11 cellular contexts compared by ENCODE assay signal in genomic region chr11:2267871-2268825, GRCh38. TPM values are rescaled to one million over a fixed set of nuclear protein-coding genes. Genes with fewer than 3 reads are reported as not detected.
DNase-seq lines count a peak whose midpoint lies in the region; ATAC-seq, FAIRE-seq and TF ChIP-seq lines count a peak whose summit lies in the region.
"Had no signal": no experiment of that assay in that cellular context is flagged by ENCODE, and none has a peak within 500 bp of the region (broad histone marks: within the 10 kb centered on the region; RNA-seq: fewer than 3 reads in every experiment).

No MANE protein-coding gene starts in this region.

- H3K9me3 Mint-ChIP-seq in activated T-cell treated with anti-CD3 and anti-CD28 coated beads, Interleukin-2, amount 50 U/mL, for 72 hours: no peaks in the 10 kb centered on the region
- no peaks in the 10 kb centered on the region for H3K9me3 Mint-ChIP-seq in stimulated activated memory B cell treated with anti-CD40 and anti-IgM and Interleukin-4, amounts not matched to agents 10 μg/mL and 1 μg/mL and 100 μg/mL, for 72 hours

- no peak overlapping the region for H3K9ac ChIP-seq in kidney (ENCODE audit: low read length in 2 of 2)

- ATAC-seq in activated T-cell treated with anti-CD3 and anti-CD28 coated beads, Interleukin-2, amount 50 U/mL, for 72 hours (replicated peaks in 1 of 2): no peak
- no peak for ATAC-seq in stimulated activated memory B cell treated with anti-CD40 and anti-IgM and Interleukin-4, amounts not matched to agents 10 μg/mL and 1 μg/mL and 100 μg/mL, for 72 hours

- H3K36me3 Mint-ChIP-seq in activated T-cell treated with anti-CD3 and anti-CD28 coated beads, Interleukin-2, amount 50 U/mL, for 72 hours (ENCODE audit: insufficient read depth in 2 of 2): no peaks in the 10 kb centered on the region
- H3K36me3 Mint-ChIP-seq in stimulated activated memory B cell treated with anti-CD40 and anti-IgM and Interleukin-4, amounts not matched to agents 10 μg/mL and 1 μg/mL and 100 μg/mL, for 72 hours: no peaks in the 10 kb centered on the region

- TF ChIP-seq CTCF in kidney (IDR thresholded peaks at IDR 0.05; ENCODE audit: borderline replicate concordance, extremely low read depth, insufficient read depth): no peak

- DNase-seq in NCI-H2196 (lab: John Stamatoyannopoulos, UW; ENCODE audit: unreplicated experiment): peak; percentile 3
- no peak for DNase-seq in NCI-H2196 treated with DMSO at 0.1 percent for 48 hours (lab: John Stamatoyannopoulos, UW; ENCODE audit: unreplicated experiment)
- no peak for DNase-seq in activated T-cell treated with anti-CD3 and anti-CD28 coated beads, Interleukin-2, amount 50 U/mL, for 72 hours
- peak; percentile 74 for DNase-seq in kidney
- DNase-seq in hepatic stellate cell (ENCODE audit: low spot score): no peak
- no peak for DNase-seq in NCI-H2029 (lab: John Stamatoyannopoulos, UW)
- no peak for DNase-seq in D341Med (ENCODE audit: low spot score)
- DNase-seq: NCI-H187 treated with DMSO at 0.1 percent for 48 hours had no signal

- intact Hi-C loops in kidney (cut with DNase I): no loop called here

- peaks cover 28% of the 10 kb centered on the region for H3K27me3 Mint-ChIP-seq in activated T-cell treated with anti-CD3 and anti-CD28 coated beads, Interleukin-2, amount 50 U/mL, for 72 hours (ENCODE audit: low read depth)
- peaks cover 30% of the 10 kb centered on the region for H3K27me3 Mint-ChIP-seq in stimulated activated memory B cell treated with anti-CD40 and anti-IgM and Interleukin-4, amounts not matched to agents 10 μg/mL and 1 μg/mL and 100 μg/mL, for 72 hours

- no peak for FAIRE-seq in kidney (lab: Jason Lieb, UNC)

- H3K4me3 Mint-ChIP-seq in activated T-cell treated with anti-CD3 and anti-CD28 coated beads, Interleukin-2, amount 50 U/mL, for 72 hours: peak overlapping the region; percentile 64 to 70
- H3K4me3 Mint-ChIP-seq in stimulated activated memory B cell treated with anti-CD40 and anti-IgM and Interleukin-4, amounts not matched to agents 10 μg/mL and 1 μg/mL and 100 μg/mL, for 72 hours: no peak overlapping the region

- no peaks in the 10 kb centered on the region for H3K36me3 ChIP-seq in kidney (ENCODE audit: control insufficient read depth in 1 of 2, insufficient read depth in 2 of 2, low read length in 2 of 2)

- H3K27ac Mint-ChIP-seq in activated T-cell treated with anti-CD3 and anti-CD28 coated beads, Interleukin-2, amount 50 U/mL, for 72 hours: no peak overlapping the region
- peak overlapping the region; percentile 23 for H3K27ac Mint-ChIP-seq in stimulated activated memory B cell treated with anti-CD40 and anti-IgM and Interleukin-4, amounts not matched to agents 10 μg/mL and 1 μg/mL and 100 μg/mL, for 72 hours

- H3K4me1 Mint-ChIP-seq in activated T-cell treated with anti-CD3 and anti-CD28 coated beads, Interleukin-2, amount 50 U/mL, for 72 hours (ENCODE audit: low read depth): peaks cover 16% of the 10 kb centered on the region
- peaks cover 39% of the 10 kb centered on the region for H3K4me1 Mint-ChIP-seq in stimulated activated memory B cell treated with anti-CD40 and anti-IgM and Interleukin-4, amounts not matched to agents 10 μg/mL and 1 μg/mL and 100 μg/mL, for 72 hours

- no peak overlapping the region for H3K27ac ChIP-seq in kidney (ENCODE audit: low read depth in 2 of 2, low read length in 2 of 2)
- H3K27ac ChIP-seq: 22Rv1 had no signal

- peaks cover 0 to 7% of the 10 kb centered on the region in 2 donors for H3K4me1 ChIP-seq in kidney (ENCODE audit: control insufficient read depth in 1 of 2, insufficient read depth in 1 of 2, low read depth in 1 of 2, low read length in 2 of 2)

- H3K4me3 ChIP-seq in kidney (ENCODE audit: low read length in 2 of 2): peak overlapping the region in 1 of 2 donors; percentile 17

- H3K9me3 ChIP-seq in kidney (ENCODE audit: control insufficient read depth in 1 of 2, low read length in 2 of 2): no peaks in the 10 kb centered on the region

RNA-seq across cellular contexts. Expression of gene ASCL2, which starts 2.2 kb away (rescaled TPM):
- total RNA-seq in activated T-cell treated with anti-CD3 and anti-CD28 coated beads, Interleukin-2, amount 50 U/mL, for 72 hours: 1 to 10 TPM in 1 of 2 donors, under 1 TPM in 1; 0.38 to 1.7 TPM
- 5.0 TPM for total RNA-seq in kidney
- polyA plus RNA-seq in kidney (ENCODE audit: insufficient read depth, low read depth, low replicate concordance): 1.2 TPM

RNA-seq across cellular contexts. Expression of gene C11orf21, which starts 33.6 kb away (rescaled TPM):
- 10 to 100 TPM; 13.6 to 16.6 TPM for total RNA-seq in activated T-cell treated with anti-CD3 and anti-CD28 coated beads, Interleukin-2, amount 50 U/mL, for 72 hours
- total RNA-seq in kidney: 4.9 TPM
- polyA plus RNA-seq in kidney (ENCODE audit: insufficient read depth, low read depth, low replicate concordance): 0.17 TPM
- total RNA-seq: lung microvascular endothelial cell had no signal

RNA-seq across cellular contexts. Expression of gene TSPAN32, which starts 33.7 kb away (rescaled TPM):
- 10 to 100 TPM in 1 of 2 donors, 1 to 10 TPM in 1; 8.6 to 10.2 TPM for total RNA-seq in activated T-cell treated with anti-CD3 and anti-CD28 coated beads, Interleukin-2, amount 50 U/mL, for 72 hours
- 6.1 TPM for total RNA-seq in kidney
- polyA plus RNA-seq in kidney (ENCODE audit: insufficient read depth, low read depth, low replicate concordance): 0.75 TPM
- total RNA-seq: lung microvascular endothelial cell had no signal

Comparison
In these comparisons a context has a peak if more than half of its experiments do, and no peak if none do; other contexts are left out.
1. DNase-seq: peak in NCI-H2196 (single experiment) and kidney (single experiment); none in NCI-H2196 treated with DMSO at 0.1 percent for 48 hours (single experiment), activated T-cell treated with anti-CD3 and anti-CD28 coated beads, Interleukin-2, amount 50 U/mL, for 72 hours (0 of 2), hepatic stellate cell (single experiment), NCI-H2029 (single experiment) and D341Med (single experiment).